ENCODE assay signal across 20 cellular contexts in genomic region chr4:71932941-71933340, GRCh38.
"Had no signal": no experiment of that assay in that cellular context is flagged by ENCODE, and none has a peak within 500 bp of the region (broad histone marks: within the 10 kb centered on the region; RNA-seq: fewer than 3 reads in every experiment).

No MANE protein-coding gene starts in this region.

- H3K27ac ChIP-seq: coronary artery, epithelial cell of prostate, neutrophil, parathyroid adenoma, right lobe of liver, suprapubic skin, tibial nerve had no signal

- H3K4me1 ChIP-seq: parathyroid adenoma, right lobe of liver, suprapubic skin, tibial nerve had no signal

- H3K27me3 ChIP-seq: neutrophil, right lobe of liver, suprapubic skin, tibial nerve had no signal

- H3K4me3 ChIP-seq: coronary artery, right lobe of liver, suprapubic skin, tibial nerve had no signal

- DNase-seq: activated CD4-positive, alpha-beta memory T cell treated with anti-CD3 and anti-CD28 coated beads for 36 hours; activated CD4-positive, alpha-beta T cell treated with anti-CD3 and anti-CD28 coated beads for 48 hours; activated naive CD4-positive, alpha-beta T cell treated with Interleukin-2 at 50 U/mL for 16 hours; activated naive CD8-positive, alpha-beta T cell treated with anti-CD3 and anti-CD28 coated beads for 36 hours; activated T-cell treated with anti-CD3 and anti-CD28 coated beads, Interleukin-2, amount 50 U/mL, for 48 hours; amygdala; cerebellar nuclear complex; hippocampal formation; right lobe of liver; small intestine; stimulated activated CD4-positive, alpha-beta T cell treated with anti-CD3 and anti-CD28 coated beads, Interleukin-2, amount 100 ng/mL, for 24 hours; stimulated activated naive CD8-positive, alpha-beta T cell treated with anti-CD3 and anti-CD28 coated beads, Interleukin-15, amount 100 ng/mL, for 72 hours; T1000 had no signal

- ATAC-seq: right lobe of liver; stimulated activated effector memory CD8-positive, alpha-beta T cell treated with anti-CD3 and anti-CD28 coated beads, Interleukin-12 subunit alpha, Interleukin-12 subunit beta, amount 100 ng/mL, for 72 hours; stimulated activated naive CD8-positive, alpha-beta T cell treated with anti-CD3 and anti-CD28 coated beads, Interleukin-15, amount 100 ng/mL, for 72 hours had no signal
